In the genomic region with DNA sequence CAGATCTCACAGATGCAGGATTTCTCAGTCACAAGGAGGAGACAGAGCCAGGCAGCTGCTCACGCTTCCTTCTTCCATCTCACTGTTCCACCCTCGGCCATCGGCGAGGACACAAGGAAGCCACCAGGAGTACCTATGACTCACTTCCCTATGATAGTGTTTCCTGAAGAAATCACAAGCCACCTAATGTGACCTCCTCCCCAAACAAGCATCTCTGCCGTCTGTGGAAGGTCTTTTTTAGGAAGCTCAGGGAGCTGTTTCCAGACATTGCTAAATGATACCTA, we compare ENCODE assay signal across 17 cellular contexts.
A peak's percentile ranks its signal among the peaks of the same experiment; 100 is the strongest.
DNase-seq lines count a peak whose midpoint lies in the region; TF ChIP-seq lines count a peak whose summit lies in the region.
"Had no signal": no experiment of that assay in that cellular context is flagged by ENCODE, and none has a peak within 500 bp of the region (broad histone marks: within the 10 kb centered on the region; RNA-seq: fewer than 3 reads in every experiment).

No MANE protein-coding gene starts in this region.

- H3K4me1 Mint-ChIP-seq in nephron progenitor cell: no peaks in the 10 kb centered on the region
- H3K4me1 Mint-ChIP-seq: GM23338 had no signal

- H3K9me3 Mint-ChIP-seq in nephron progenitor cell: peaks cover 80% of the 10 kb centered on the region
- H3K9me3 Mint-ChIP-seq: CD4-positive, alpha-beta T cell had no signal

- no peak overlapping the region for H3K27ac Mint-ChIP-seq in nephron progenitor cell
- H3K27ac Mint-ChIP-seq: CD4-positive, alpha-beta T cell; GM23338 had no signal

- no peaks in the 10 kb centered on the region for H3K36me3 ChIP-seq in vagina

- no peak for TF ChIP-seq POLR2A in vagina (IDR thresholded peaks at IDR 0.05)

- H3K27ac ChIP-seq in vagina: no peak overlapping the region
- H3K27ac ChIP-seq: 22Rv1, A549, C4-2B had no signal

- intact Hi-C loops in vagina (cut with DNase I): no loop called here

- H3K27me3 Mint-ChIP-seq in nephron progenitor cell (ENCODE audit: low read depth, poor library complexity): peaks cover 8% of the 10 kb centered on the region

- TF ChIP-seq CTCF in vagina (IDR thresholded peaks at IDR 0.05) (no peak), nephron progenitor cell (IDR thresholded peaks at IDR 0.05) (no peak)

- H3K9me3 ChIP-seq in iPS-18c (ENCODE audit: control insufficient read depth, insufficient read depth, low read length) (peaks cover 34% of the 10 kb centered on the region), vagina (peaks cover 5% of the 10 kb centered on the region)

- H3K4me3 ChIP-seq in iPS-18c (ENCODE audit: insufficient read depth, low read depth, low read length) (peak overlapping the region; percentile 4; the same call in 1 of the 2 replicates), vagina (no peak overlapping the region)
- H3K4me3 ChIP-seq: A549, GM23338 had no signal

- H3K36me3 Mint-ChIP-seq in nephron progenitor cell (ENCODE audit: low read depth): no peaks in the 10 kb centered on the region

- DNase-seq in DMS53 (lab: John Stamatoyannopoulos, UW): peak; percentile 23
- no peak for DNase-seq in DMS53 treated with DMSO at 0.1 percent for 48 hours (lab: John Stamatoyannopoulos, UW; ENCODE audit: unreplicated experiment)
- DNase-seq in occipital lobe (lab: John Stamatoyannopoulos, UW): peak; percentile 14
- DNase-seq in vagina (ENCODE audit: extremely low spot score in 2 of 2): peak; percentile 46 to 64
- DNase-seq in NCI-H510A treated with DMSO at 0.1 percent for 48 hours (lab: John Stamatoyannopoulos, UW): no peak
- no peak for DNase-seq in nephron progenitor cell
- DNase-seq: AML-193; Caco-2; CD4-positive, alpha-beta T cell; DMS79 treated with DMSO at 0.1 percent for 48 hours; GF-D8; HCEC 1CT had no signal

- H3K4me1 ChIP-seq in vagina: no peaks in the 10 kb centered on the region
- H3K4me1 ChIP-seq: A549, Caco-2 had no signal

- no peaks in the 10 kb centered on the region for H3K27me3 ChIP-seq in vagina

- H3K4me3 Mint-ChIP-seq in nephron progenitor cell: no peak overlapping the region
- H3K4me3 Mint-ChIP-seq: CD4-positive, alpha-beta T cell; GM23338 had no signal

Comparison
In these comparisons a context has a peak if more than half of its experiments do, and no peak if none do; other contexts are left out.
1. DNase-seq: peak in DMS53 (single experiment), occipital lobe (single experiment) and vagina (2 of 2); none in DMS53 treated with DMSO at 0.1 percent for 48 hours (single experiment), NCI-H510A treated with DMSO at 0.1 percent for 48 hours (single experiment) and nephron progenitor cell (single experiment).